ENCODE assay signal across 8 cellular contexts in genomic region chr14:64210912-64211311, GRCh38.
DNase-seq lines count a peak whose midpoint lies in the region; ATAC-seq, FAIRE-seq and TF ChIP-seq lines count a peak whose summit lies in the region.
"Not testable (repeated sequence)": the region's sequence is repeated elsewhere in the genome, so short reads cannot be mapped to it uniquely, and the experiment has no call there.

No MANE protein-coding gene starts in this region.

- BruUV-seq in K562 (replicated peaks; lab: Mats Ljungman, UMichigan) = not testable (repeated sequence)

- H3K9me3 Mint-ChIP-seq in CD4-positive, CD25-positive, alpha-beta regulatory T cell; activated B cell treated with CpG ODN at 0.5 μM for 24 hours; activated T-helper 17 cell treated with anti-CD3 and anti-CD28 coated beads, Interleukin-2, amount 50 U/mL, for 72 hours; neural progenitor cell; stimulated activated memory B cell treated with anti-CD40 and anti-IgM and Interleukin-4, amounts not matched to agents 10 μg/mL and 1 μg/mL and 100 μg/mL, for 72 hours: not testable (repeated sequence)

- not testable (repeated sequence) for H3K9me3 ChIP-seq in CD4-positive, CD25-positive, alpha-beta regulatory T cell (ENCODE audit: control insufficient read depth in 2 of 2, low read length in 2 of 2); OCI-LY1 (ENCODE audit: low read length); K562 (replicated peaks; ENCODE audit: control insufficient read depth, insufficient read depth, low read depth, low read length); right atrium auricular region; neural progenitor cell (ENCODE audit: low read depth)

- whole genome bisulfite sequencing in K562 (ENCODE audit: insufficient coverage, low coverage, missing lambda C conversion rate) = 20% methylated on average over 2 of the region's 6 CpGs

- not testable (repeated sequence) for H3K9me2 ChIP-seq in OCI-LY1 (ENCODE audit: low read depth, low read length)

- TF ChIP-seq RAD21 in K562 (CRISPR knock-in tag; conservative IDR thresholded peaks at IDR 0.05 in 1 of 2, IDR thresholded peaks at IDR 0.05 in 1 of 2) = not testable (repeated sequence)

- peaks cover 48% of the 10 kb centered on the region for H3K36me3 Mint-ChIP-seq in CD4-positive, CD25-positive, alpha-beta regulatory T cell
- H3K36me3 Mint-ChIP-seq in activated B cell treated with CpG ODN at 0.5 μM for 24 hours (ENCODE audit: low read depth) (peaks cover 42% of the 10 kb centered on the region), neural progenitor cell (peaks cover 36% of the 10 kb centered on the region)
- H3K36me3 Mint-ChIP-seq in activated T-helper 17 cell treated with anti-CD3 and anti-CD28 coated beads, Interleukin-2, amount 50 U/mL, for 72 hours (ENCODE audit: low read depth) = peaks cover 90% of the 10 kb centered on the region
- peaks cover 32% of the 10 kb centered on the region for H3K36me3 Mint-ChIP-seq in stimulated activated memory B cell treated with anti-CD40 and anti-IgM and Interleukin-4, amounts not matched to agents 10 μg/mL and 1 μg/mL and 100 μg/mL, for 72 hours

- peak overlapping the region in 2 of 3 donors; percentile 52 to 89 for H3K27ac Mint-ChIP-seq in CD4-positive, CD25-positive, alpha-beta regulatory T cell
- H3K27ac Mint-ChIP-seq in activated B cell treated with CpG ODN at 0.5 μM for 24 hours (peak overlapping the region; percentile 64), neural progenitor cell (peak overlapping the region; percentile 8)
- H3K27ac Mint-ChIP-seq in activated T-helper 17 cell treated with anti-CD3 and anti-CD28 coated beads, Interleukin-2, amount 50 U/mL, for 72 hours = peak overlapping the region; percentile 21
- H3K27ac Mint-ChIP-seq in stimulated activated memory B cell treated with anti-CD40 and anti-IgM and Interleukin-4, amounts not matched to agents 10 μg/mL and 1 μg/mL and 100 μg/mL, for 72 hours = peak overlapping the region; percentile 64

- H3K79me2 ChIP-seq in OCI-LY1 (ENCODE audit: insufficient read depth, low read length); K562 (ENCODE audit: control insufficient read depth, insufficient read depth, low read length); neural progenitor cell (ENCODE audit: low read depth): not testable (repeated sequence)

- DNase-seq in CD4-positive, CD25-positive, alpha-beta regulatory T cell; activated B cell treated with CpG ODN at 0.5 μM for 24 hours; K562 (ENCODE audit: extremely low read depth in 1 of 4, low spot score in 3 of 4); right atrium auricular region (ENCODE audit: low spot score); neural progenitor cell (ENCODE audit: low spot score): not testable (repeated sequence)

- H3K4me1 ChIP-seq in CD4-positive, CD25-positive, alpha-beta regulatory T cell (ENCODE audit: control insufficient read depth, insufficient read depth, low read length, poor library complexity, severe bottlenecking); K562 (replicated peaks in 1 of 2; ENCODE audit: control insufficient read depth in 2 of 2, insufficient read depth in 2 of 2, low read length in 2 of 2); neural progenitor cell: not testable (repeated sequence)
- H3K4me1 ChIP-seq in OCI-LY1 (ENCODE audit: insufficient read depth, low read length, severe bottlenecking) (peaks cover 92% of the 10 kb centered on the region), right atrium auricular region (peaks cover 0 to 45% of the 10 kb centered on the region in 2 donors)

- H3K4me2 ChIP-seq in OCI-LY1 (ENCODE audit: low read length) = peak overlapping the region; percentile 82
- not testable (repeated sequence) for H3K4me2 ChIP-seq in K562 (ENCODE audit: insufficient read depth, low read length); neural progenitor cell

- not testable (repeated sequence) for H3K4me3 ChIP-seq in CD4-positive, CD25-positive, alpha-beta regulatory T cell (ENCODE audit: low read depth, low read length); K562; right atrium auricular region; neural progenitor cell
- peak overlapping the region; percentile 62 for H3K4me3 ChIP-seq in OCI-LY1 (ENCODE audit: low read depth, low read length, poor library complexity, severe bottlenecking)

- intact Hi-C loops in activated B cell treated with CpG ODN at 0.5 μM for 24 hours (cut with micrococcal nuclease); K562 (cut with micrococcal nuclease): not testable (repeated sequence)

- not testable (repeated sequence) for TF ChIP-seq EP300 in K562 (IDR thresholded peaks at IDR 0.05; ENCODE audit: low read length)

- H3K9ac ChIP-seq in OCI-LY1 (ENCODE audit: low read length) = peak overlapping the region; percentile 88
- not testable (repeated sequence) for H3K9ac ChIP-seq in K562 (ENCODE audit: insufficient read depth in 1 of 2, low read depth in 2 of 2, low read length in 2 of 2); neural progenitor cell

- not testable (repeated sequence) for TF ChIP-seq POLR2A in K562 (conservative IDR thresholded peaks at IDR 0.05)

- POLR2A ChIA-PET in activated B cell treated with CpG ODN at 0.5 μM for 24 hours (lab: Charles Lee) = not testable (repeated sequence)
- POLR2A ChIA-PET in K562 (lab: Yijun Ruan, JAX) = interaction anchor here (1.4 kb wide), 1 partner anchor 96 kb away, joined by 3 read pairs; no protein-coding TSS in a partner anchor

- TF ChIP-seq CTCF in OCI-LY1 (IDR thresholded peaks at IDR 0.05; ENCODE audit: low read length); activated B cell treated with CpG ODN at 0.5 μM for 24 hours (IDR thresholded peaks at IDR 0.05); K562 (IDR thresholded peaks at IDR 0.05 in 2 of 3, conservative IDR thresholded peaks at IDR 0.05 in 1 of 3; ENCODE audit: insufficient read depth in 2 of 3, low read depth in 1 of 3, low read length in 3 of 3); right atrium auricular region (IDR thresholded peaks at IDR 0.05); neural progenitor cell (IDR thresholded peaks at IDR 0.05): not testable (repeated sequence)

- not testable (repeated sequence) for H3K4me3 Mint-ChIP-seq in CD4-positive, CD25-positive, alpha-beta regulatory T cell; activated T-helper 17 cell treated with anti-CD3 and anti-CD28 coated beads, Interleukin-2, amount 50 U/mL, for 72 hours; neural progenitor cell
- H3K4me3 Mint-ChIP-seq in activated B cell treated with CpG ODN at 0.5 μM for 24 hours = peak overlapping the region; percentile 32
- H3K4me3 Mint-ChIP-seq in stimulated activated memory B cell treated with anti-CD40 and anti-IgM and Interleukin-4, amounts not matched to agents 10 μg/mL and 1 μg/mL and 100 μg/mL, for 72 hours = peak overlapping the region; percentile 8

- FAIRE-seq in K562 (lab: Jason Lieb, UNC) = not testable (repeated sequence)

- H3K27me3 ChIP-seq in CD4-positive, CD25-positive, alpha-beta regulatory T cell (ENCODE audit: control insufficient read depth, insufficient read depth, low read length); OCI-LY1 (ENCODE audit: insufficient read depth, low read length); K562 (ENCODE audit: control insufficient read depth in 2 of 2, insufficient read depth in 2 of 2, low read length in 2 of 2); right atrium auricular region; neural progenitor cell: not testable (repeated sequence)

- in situ Hi-C loops in K562 (cut with MboI) = not testable (repeated sequence)

- H3K36me3 ChIP-seq in CD4-positive, CD25-positive, alpha-beta regulatory T cell (ENCODE audit: control insufficient read depth, insufficient read depth, low read length) = peaks cover 86% of the 10 kb centered on the region
- peaks cover 68% of the 10 kb centered on the region for H3K36me3 ChIP-seq in OCI-LY1 (ENCODE audit: insufficient read depth, low read length)
- H3K36me3 ChIP-seq in K562 (ENCODE audit: control insufficient read depth, insufficient read depth, low read length); neural progenitor cell: not testable (repeated sequence)
- peaks cover 20% of the 10 kb centered on the region for H3K36me3 ChIP-seq in right atrium auricular region

- H2AFZ ChIP-seq in OCI-LY1 (ENCODE audit: low read length); K562 (ENCODE audit: low read depth, low read length); neural progenitor cell (replicated peaks): not testable (repeated sequence)

- H3K27ac ChIP-seq in CD4-positive, CD25-positive, alpha-beta regulatory T cell (ENCODE audit: insufficient read depth, low read length, poor library complexity, severe bottlenecking); K562 (ENCODE audit: extremely low read depth, low read depth, low read length); neural progenitor cell: not testable (repeated sequence)
- H3K27ac ChIP-seq in OCI-LY1 (ENCODE audit: low read depth, low read length, poor library complexity, severe bottlenecking) (peak overlapping the region; percentile 100), right atrium auricular region (peak overlapping the region; percentile 83 to 87)

- ATAC-seq in CD4-positive, CD25-positive, alpha-beta regulatory T cell (ENCODE audit: low read depth in 2 of 2); activated B cell treated with CpG ODN at 0.5 μM for 24 hours (ENCODE audit: low read depth); activated T-helper 17 cell treated with anti-CD3 and anti-CD28 coated beads, Interleukin-2, amount 50 U/mL, for 72 hours (replicated peaks); K562; stimulated activated memory B cell treated with anti-CD40 and anti-IgM and Interleukin-4, amounts not matched to agents 10 μg/mL and 1 μg/mL and 100 μg/mL, for 72 hours: not testable (repeated sequence)

- H3K27me3 Mint-ChIP-seq in CD4-positive, CD25-positive, alpha-beta regulatory T cell; activated B cell treated with CpG ODN at 0.5 μM for 24 hours; activated T-helper 17 cell treated with anti-CD3 and anti-CD28 coated beads, Interleukin-2, amount 50 U/mL, for 72 hours; neural progenitor cell (ENCODE audit: insufficient read depth, low read depth); stimulated activated memory B cell treated with anti-CD40 and anti-IgM and Interleukin-4, amounts not matched to agents 10 μg/mL and 1 μg/mL and 100 μg/mL, for 72 hours: not testable (repeated sequence)

- H4K20me1 ChIP-seq in OCI-LY1 (ENCODE audit: insufficient read depth, low read length); K562 (replicated peaks; ENCODE audit: control insufficient read depth, insufficient read depth, low read length); neural progenitor cell (ENCODE audit: low read depth): not testable (repeated sequence)

- H3K4me1 Mint-ChIP-seq in CD4-positive, CD25-positive, alpha-beta regulatory T cell; activated T-helper 17 cell treated with anti-CD3 and anti-CD28 coated beads, Interleukin-2, amount 50 U/mL, for 72 hours; neural progenitor cell: not testable (repeated sequence)
- H3K4me1 Mint-ChIP-seq in activated B cell treated with CpG ODN at 0.5 μM for 24 hours = peaks cover 34% of the 10 kb centered on the region
- peaks cover 33% of the 10 kb centered on the region for H3K4me1 Mint-ChIP-seq in stimulated activated memory B cell treated with anti-CD40 and anti-IgM and Interleukin-4, amounts not matched to agents 10 μg/mL and 1 μg/mL and 100 μg/mL, for 72 hours

- CTCF ChIA-PET in activated B cell treated with CpG ODN at 0.5 μM for 24 hours (lab: Charles Lee); K562 (lab: Yijun Ruan, JAX; ENCODE audit: low intra/inter-chr PET ratio): not testable (repeated sequence)

- H3K9me1 ChIP-seq in K562 (ENCODE audit: control insufficient read depth, insufficient read depth, low read length) = not testable (repeated sequence)

- not testable (repeated sequence) for H3F3A ChIP-seq in OCI-LY1 (ENCODE audit: insufficient read depth, low read length); neural progenitor cell (ENCODE audit: low read depth)

Comparison
In these comparisons a context has a peak if more than half of its experiments do, and no peak if none do; other contexts are left out.
1. H3K27ac Mint-ChIP-seq: peak in every context shown above with its lines; median percentile 70 in CD4-positive, CD25-positive, alpha-beta regulatory T cell; 64 in activated B cell treated with CpG ODN at 0.5 μM for 24 hours; 64 in stimulated activated memory B cell treated with anti-CD40 and anti-IgM and Interleukin-4, amounts not matched to agents 10 μg/mL and 1 μg/mL and 100 μg/mL, for 72 hours; 21 in activated T-helper 17 cell treated with anti-CD3 and anti-CD28 coated beads, Interleukin-2, amount 50 U/mL, for 72 hours; 8 in neural progenitor cell.